Comparison of ENCODE assay signal across 15 cellular contexts in the genomic region with DNA sequence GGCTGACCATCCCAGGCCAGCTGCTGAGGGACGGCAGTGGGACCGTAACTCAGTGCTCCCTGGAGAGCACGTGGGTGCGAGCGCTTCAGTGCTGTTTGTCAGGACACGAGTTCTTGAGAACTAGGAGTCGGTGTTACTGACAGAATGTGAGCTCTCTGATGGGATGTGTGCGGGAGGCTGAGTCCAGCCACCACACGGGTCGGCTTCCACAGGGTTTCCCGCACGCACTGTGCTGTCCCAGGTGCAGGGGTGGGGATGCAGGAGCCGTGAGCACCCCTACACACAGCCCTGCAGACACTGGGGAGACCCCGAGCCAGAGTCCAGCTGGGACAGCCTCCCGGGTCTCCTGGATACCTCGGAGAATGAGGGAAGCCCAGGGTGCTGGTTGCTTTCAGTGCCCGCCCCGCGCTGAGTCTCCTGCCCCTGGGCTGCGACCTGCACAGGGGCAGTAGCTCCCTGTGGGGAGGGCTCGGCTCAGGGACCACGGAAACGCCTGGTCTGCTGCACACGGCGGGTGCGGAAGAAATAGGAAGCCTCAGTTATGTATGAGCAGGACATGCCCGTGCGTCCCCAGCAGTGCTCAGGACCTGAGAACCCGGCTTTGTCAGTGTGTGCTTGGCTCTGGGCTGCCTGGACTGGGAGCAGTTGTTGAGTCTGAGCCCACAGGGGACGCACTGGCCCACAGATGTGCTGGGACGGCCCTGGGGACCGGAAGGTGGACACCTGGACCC.
"Had no signal": no experiment of that assay in that cellular context is flagged by ENCODE, and none has a peak within 500 bp of the region (broad histone marks: within the 10 kb centered on the region; RNA-seq: fewer than 3 reads in every experiment).

No MANE protein-coding gene starts in this region.

- H3K36me3 ChIP-seq: ascending aorta, gastrocnemius medialis, lower lobe of right lung, thoracic aorta had no signal

- DNase-seq: activated CD4-positive, alpha-beta T cell treated with anti-CD3 and anti-CD28 coated beads for 48 hours; activated naive CD4-positive, alpha-beta T cell; activated naive CD8-positive, alpha-beta T cell treated with anti-CD3 and anti-CD28 coated beads, Interleukin-2, amount 50 U/mL, for 24 hours; activated T-cell treated with anti-CD3 and anti-CD28 coated beads, Interleukin-2, amount 50 U/mL, for 72 hours; effector CD4-positive, alpha-beta T cell; gastrocnemius medialis; kidney; lower lobe of right lung; naive B cell; nucleus accumbens; psoas muscle; stimulated activated CD4-positive, alpha-beta T cell treated with anti-CD3 and anti-CD28 coated beads, Interleukin-2, amount 100 ng/mL, for 24 hours; stimulated activated naive CD4-positive, alpha-beta T cell treated with Interleukin-2 at 50 U/mL for 16 hours had no signal

- H3K27ac ChIP-seq: ascending aorta, gastrocnemius medialis, lower lobe of right lung, psoas muscle, thoracic aorta had no signal

- H3K9me3 ChIP-seq: ascending aorta, gastrocnemius medialis, lower lobe of right lung, psoas muscle, thoracic aorta had no signal

- H3K4me3 ChIP-seq: ascending aorta, gastrocnemius medialis, lower lobe of right lung, psoas muscle, thoracic aorta had no signal

- H3K27me3 ChIP-seq: ascending aorta had no signal

- H3K4me1 ChIP-seq: ascending aorta, gastrocnemius medialis, lower lobe of right lung, psoas muscle had no signal
